Comparison of ENCODE assay signal across 16 cellular contexts in the genomic region with DNA sequence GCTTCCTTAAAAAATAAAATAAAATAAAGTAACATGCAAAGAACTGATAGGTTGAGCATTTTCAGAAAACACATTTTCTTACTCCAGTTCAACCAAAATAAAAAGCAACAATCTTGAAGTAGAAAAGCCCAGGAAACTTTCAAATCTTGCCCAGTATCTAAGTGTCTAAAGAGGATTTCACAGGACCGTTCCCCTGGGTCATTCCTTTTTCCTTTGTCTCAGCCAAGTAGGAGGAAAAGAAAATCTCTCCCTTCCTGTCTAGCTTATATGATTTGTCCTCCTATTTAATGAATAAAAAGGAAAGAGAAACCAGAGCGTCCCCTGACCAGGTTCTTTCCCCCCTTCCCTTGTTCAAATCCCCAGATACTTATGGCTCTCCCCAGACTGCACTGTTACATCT.
"Had no signal": no experiment of that assay in that cellular context is flagged by ENCODE, and none has a peak within 500 bp of the region (broad histone marks: within the 10 kb centered on the region; RNA-seq: fewer than 3 reads in every experiment).

No MANE protein-coding gene starts in this region.

- H3K27ac ChIP-seq: esophagus squamous epithelium, left lung, psoas muscle, vagina had no signal

- H3K36me3 ChIP-seq: esophagus squamous epithelium, left lung, tibial nerve, vagina had no signal

- H3K4me3 ChIP-seq: esophagus squamous epithelium, left lung, psoas muscle, tibial nerve, vagina had no signal

- H3K9me3 Mint-ChIP-seq: activated naive CD4-positive, alpha-beta T cell treated with anti-CD3 and anti-CD28 coated beads, Interleukin-2, amount 10 ng/mL, durations not matched to agents 7 days and 5 days; central memory CD8-positive, alpha-beta T cell had no signal

- H3K36me3 Mint-ChIP-seq: activated naive CD4-positive, alpha-beta T cell treated with anti-CD3 and anti-CD28 coated beads, Interleukin-2, amount 10 ng/mL, durations not matched to agents 7 days and 5 days had no signal

- H3K9me3 ChIP-seq: esophagus squamous epithelium, left lung, psoas muscle, tibial nerve, vagina had no signal

- ATAC-seq: left lung, psoas muscle had no signal

- H3K27ac Mint-ChIP-seq: activated naive CD4-positive, alpha-beta T cell treated with anti-CD3 and anti-CD28 coated beads, Interleukin-2, amount 10 ng/mL, durations not matched to agents 7 days and 5 days had no signal

- H3K27me3 Mint-ChIP-seq: activated naive CD4-positive, alpha-beta T cell treated with anti-CD3 and anti-CD28 coated beads, Interleukin-2, amount 10 ng/mL, durations not matched to agents 7 days and 5 days; central memory CD8-positive, alpha-beta T cell had no signal

- DNase-seq: activated CD4-positive, alpha-beta T cell treated with anti-CD3 and anti-CD28 coated beads for 1 hour; activated CD4-positive, alpha-beta T cell treated with anti-CD3 and anti-CD28 coated beads, Interleukin-2, amount 50 U/mL, for 4 hours; activated naive CD4-positive, alpha-beta T cell treated with anti-CD3 and anti-CD28 coated beads, Interleukin-2, amount 10 ng/mL, durations not matched to agents 7 days and 5 days; cortex of kidney; effector CD4-positive, alpha-beta T cell; esophagus squamous epithelium; hippocampal formation; left lung; mesendoderm; psoas muscle; stimulated activated CD4-positive, alpha-beta T cell treated with anti-CD3 and anti-CD28 coated beads, Interleukin-12 subunit alpha, Interleukin-12 subunit beta, amount 100 ng/mL, for 4 hours; stimulated activated CD4-positive, alpha-beta T cell treated with anti-CD3 and anti-CD28 coated beads, Interleukin-2, amount 100 ng/mL, for 24 hours; T-helper 9 cell had no signal

- H3K4me1 Mint-ChIP-seq: activated naive CD4-positive, alpha-beta T cell treated with anti-CD3 and anti-CD28 coated beads, Interleukin-2, amount 10 ng/mL, durations not matched to agents 7 days and 5 days; central memory CD8-positive, alpha-beta T cell had no signal

- H3K27me3 ChIP-seq: esophagus squamous epithelium, left lung, tibial nerve, vagina had no signal

- H3K4me1 ChIP-seq: esophagus squamous epithelium, left lung, psoas muscle had no signal

- H3K4me3 Mint-ChIP-seq: activated naive CD4-positive, alpha-beta T cell treated with anti-CD3 and anti-CD28 coated beads, Interleukin-2, amount 10 ng/mL, durations not matched to agents 7 days and 5 days; central memory CD8-positive, alpha-beta T cell had no signal
